In genomic region chr12:53751336-53752191, GRCh38 we compare ENCODE assay signal across 10 cellular contexts. TPM values are rescaled to one million over a fixed set of nuclear protein-coding genes. Genes with fewer than 3 reads are reported as not detected.
DNase-seq lines count a peak whose midpoint lies in the region; ATAC-seq and TF ChIP-seq lines count a peak whose summit lies in the region.
"Had no signal": no experiment of that assay in that cellular context is flagged by ENCODE, and none has a peak within 500 bp of the region (broad histone marks: within the 10 kb centered on the region; RNA-seq: fewer than 3 reads in every experiment).

Gene CISTR, minus strand, starts transcription at chr12:53751979.

- no peak within 1 kb of the TSS for H3K9ac ChIP-seq in muscle layer of colon (ENCODE audit: low read length)
- H3K9ac ChIP-seq: KMS-11 had no signal

- intact Hi-C loops in CD4-positive, alpha-beta memory T cell (cut with micrococcal nuclease): no loop called here
- intact Hi-C loops in dorsolateral prefrontal cortex (cut with DNase I): loop anchor here (10.0 kb wide), 1 partner anchor 443 kb away; no protein-coding TSS in a partner anchor

- H3K27me3 Mint-ChIP-seq in CD4-positive, alpha-beta memory T cell: peaks cover 7 to 9% of the 10 kb centered on the region in 2 donors

- peak within 1 kb of the TSS in 1 of 2 donors; percentile 53 for H3K4me3 ChIP-seq in CD4-positive, alpha-beta memory T cell (ENCODE audit: low read length in 2 of 2)
- peak within 1 kb of the TSS; percentile 58 for H3K4me3 ChIP-seq in SJCRH30
- H3K4me3 ChIP-seq in dorsolateral prefrontal cortex: peak within 1 kb of the TSS; percentile 44 to 77 (median 64)
- peak within 1 kb of the TSS; percentile 56 to 70 for H3K4me3 ChIP-seq in muscle layer of colon (ENCODE audit: low read depth in 1 of 2, low read length in 2 of 2)

- H3K9me3 Mint-ChIP-seq in CD4-positive, alpha-beta memory T cell: no peaks in the 10 kb centered on the region

- peak; percentile 39 for ATAC-seq in GM21723 (IDR thresholded peaks at IDR 0.05; ENCODE audit: unreplicated experiment)
- no peak for ATAC-seq in HG02973 (IDR thresholded peaks at IDR 0.05; ENCODE audit: unreplicated experiment)

- H3K36me3 ChIP-seq in CD4-positive, alpha-beta memory T cell (ENCODE audit: insufficient read depth, low read length): no peaks in the 10 kb centered on the region
- no peaks in the 10 kb centered on the region for H3K36me3 ChIP-seq in SJCRH30
- no peaks in the 10 kb centered on the region for H3K36me3 ChIP-seq in muscle layer of colon (ENCODE audit: insufficient read depth, low read length)

- peak within 1 kb of the TSS in 2 of 7 donors; percentile 27 to 62 for H3K27ac Mint-ChIP-seq in CD4-positive, alpha-beta memory T cell

- peaks cover 3 to 17% (median 11%) of the 10 kb centered on the region in 4 donors for H3K4me1 Mint-ChIP-seq in CD4-positive, alpha-beta memory T cell

- POLR2A ChIA-PET in CD4-positive, alpha-beta memory T cell (lab: Charles Lee; ENCODE audit: partially characterized antibody): interaction anchor here (0.7 to 1.9 kb wide), 4 partner anchors 13 to 76 kb away, joined by 3 to 11 read pairs (median 4); partner anchors contain the start of genes ATP5MC2 and CALCOCO1

- H3K4me1 ChIP-seq in CD4-positive, alpha-beta memory T cell (ENCODE audit: insufficient read depth, low read length): peaks cover 32% of the 10 kb centered on the region
- H3K4me1 ChIP-seq in SJCRH30 (0 out of 2 replicates have a peak, but pooled peaks cover 4% of the 10 kb centered on the region), muscle layer of colon (ENCODE audit: insufficient read depth, low read length) (peaks cover 31% of the 10 kb centered on the region)

- DNase-seq in CD4-positive, alpha-beta memory T cell: peak in 4 of 5 donors; percentile 27 to 48 (median 34)
- DNase-seq in SJCRH30 (peak in 1 of 2 experiments; percentile 23), dorsolateral prefrontal cortex (peak in 6 of 10 donors; percentile 34 to 61 (median 51)), NCI-H1930 (lab: John Stamatoyannopoulos, UW) (no peak), HT-29 (ENCODE audit: low spot score) (no peak)

- peak in 1 of 56 donors; percentile 9 for TF ChIP-seq CTCF in dorsolateral prefrontal cortex (IDR thresholded peaks at IDR 0.05 in 54 of 56, conservative IDR thresholded peaks at IDR 0.05 in 2 of 56; ENCODE audit: low read depth in 1 of 56, partially characterized antibody in 56 of 56)

- CTCF ChIA-PET in CD4-positive, alpha-beta memory T cell (lab: Charles Lee; ENCODE audit: partially characterized antibody): interaction anchor here (0.9 to 1.9 kb wide), 2 partner anchors 49 to 52 kb away, joined by 3 to 6 read pairs; no protein-coding TSS in a partner anchor

- H3K9me3 ChIP-seq in CD4-positive, alpha-beta memory T cell (ENCODE audit: control insufficient read depth in 1 of 2, low read length in 2 of 2): no peaks in the 10 kb centered on the region
- H3K9me3 ChIP-seq in SJCRH30 (replicated peaks) (no peaks in the 10 kb centered on the region), muscle layer of colon (ENCODE audit: low read length) (no peaks in the 10 kb centered on the region)

- peak within 1 kb of the TSS; percentile 6 for H3K27ac ChIP-seq in CD4-positive, alpha-beta memory T cell (ENCODE audit: low read depth, low read length)
- no peak within 1 kb of the TSS for H3K27ac ChIP-seq in SJCRH30
- H3K27ac ChIP-seq in dorsolateral prefrontal cortex: peak within 1 kb of the TSS in 58 of 59 donors; percentile 30 to 97 (median 82)
- H3K27ac ChIP-seq in muscle layer of colon (ENCODE audit: low read depth, low read length): peak within 1 kb of the TSS; percentile 68
- H3K27ac ChIP-seq: KMS-11 had no signal

- H3K27me3 ChIP-seq in CD4-positive, alpha-beta memory T cell (ENCODE audit: insufficient read depth, low read length): peaks cover 21% of the 10 kb centered on the region
- peaks cover 39% of the 10 kb centered on the region for H3K27me3 ChIP-seq in SJCRH30
- H3K27me3 ChIP-seq in dorsolateral prefrontal cortex: peaks cover 0 to 15% (median 0%) of the 10 kb centered on the region in 45 donors
- H3K27me3 ChIP-seq in muscle layer of colon (ENCODE audit: control insufficient read depth in 1 of 2, insufficient read depth in 2 of 2, low read length in 2 of 2): peaks cover 10 to 40% of the 10 kb centered on the region in 2 donors

- H3K4me3 Mint-ChIP-seq in CD4-positive, alpha-beta memory T cell: no peak within 1 kb of the TSS

- no peaks in the 10 kb centered on the region for H3K36me3 Mint-ChIP-seq in CD4-positive, alpha-beta memory T cell

RNA-seq across cellular contexts. Expression of gene CISTR, which starts in this region (rescaled TPM):
- not detected for total RNA-seq in CD4-positive, alpha-beta memory T cell
- polyA plus RNA-seq in CD4-positive, alpha-beta memory T cell: not detected
- not detected in 2 replicates for total RNA-seq in SJCRH30 (2014; rRNA removed; shearing (Covaris generic))
- total RNA-seq in dorsolateral prefrontal cortex: 1 to 10 TPM in 52 of 120 experiments, under 1 TPM in 9, not detected in 59; 0.86 to 3.7 (median 1.4) TPM
- total RNA-seq in HT-29 (2014; rRNA removed; shearing (Covaris generic)): not detected in 2 replicates
- total RNA-seq: lung microvascular endothelial cell had no signal

Comparison
In these comparisons a context has a peak if more than half of its experiments do, and no peak if none do; other contexts are left out.
1. Peak in DNase-seq and H3K27ac ChIP-seq in CD4-positive, alpha-beta memory T cell; RNA of the gene not detected or under 1 TPM.
2. DNase-seq: peak in dorsolateral prefrontal cortex (6 of 10); none in NCI-H1930 (0 of 2) and HT-29 (single experiment).